Comparison of ENCODE assay signal across 26 cellular contexts in genomic region chr4:90474484-90474883, GRCh38.
DNase-seq lines count a peak whose midpoint lies in the region; ATAC-seq, FAIRE-seq and TF ChIP-seq lines count a peak whose summit lies in the region.
"Had no signal": no experiment of that assay in that cellular context is flagged by ENCODE, and none has a peak within 500 bp of the region (broad histone marks: within the 10 kb centered on the region; RNA-seq: fewer than 3 reads in every experiment).

No MANE protein-coding gene starts in this region.

- H3K4me2 ChIP-seq in GM23338 (no peak overlapping the region), astrocyte (ENCODE audit: low read length) (no peak overlapping the region)

- H3K27ac Mint-ChIP-seq in GM23338 (no peak overlapping the region), astrocyte (ENCODE audit: unreplicated experiment) (peak overlapping the region; percentile 38)
- no peak overlapping the region for H3K27ac Mint-ChIP-seq in activated CD4-positive, alpha-beta T cell treated with anti-CD3 and anti-CD28 coated beads, Interleukin-2, amount 10 ng/mL, durations not matched to agents 7 days and 5 days
- H3K27ac Mint-ChIP-seq: CD8-positive, alpha-beta T cell had no signal

- H3K27me3 Mint-ChIP-seq in GM23338 (ENCODE audit: insufficient read depth, low read depth, poor library complexity) (peaks cover 3% of the 10 kb centered on the region), astrocyte (ENCODE audit: low read depth, unreplicated experiment) (no peaks in the 10 kb centered on the region)
- H3K27me3 Mint-ChIP-seq in activated CD4-positive, alpha-beta T cell treated with anti-CD3 and anti-CD28 coated beads, Interleukin-2, amount 10 ng/mL, durations not matched to agents 7 days and 5 days, result no peaks in the 10 kb centered on the region

- H3K9me3 Mint-ChIP-seq in GM23338 (peaks cover 2% of the 10 kb centered on the region; the same call in 2 of the 3 replicates), astrocyte (ENCODE audit: unreplicated experiment) (no peaks in the 10 kb centered on the region)
- no peaks in the 10 kb centered on the region for H3K9me3 Mint-ChIP-seq in activated CD4-positive, alpha-beta T cell treated with anti-CD3 and anti-CD28 coated beads, Interleukin-2, amount 10 ng/mL, durations not matched to agents 7 days and 5 days

- H3K27me3 ChIP-seq in GM23338 (ENCODE audit: insufficient read depth), result no peaks in the 10 kb centered on the region
- H3K27me3 ChIP-seq in astrocyte (ENCODE audit: insufficient read depth, low read length), result no peaks in the 10 kb centered on the region
- no peaks in the 10 kb centered on the region for H3K27me3 ChIP-seq in lower lobe of right lung (ENCODE audit: low read depth)
- H3K27me3 ChIP-seq in upper lobe of right lung, result no peaks in the 10 kb centered on the region
- H3K27me3 ChIP-seq in tibial artery, result no peaks in the 10 kb centered on the region
- H3K27me3 ChIP-seq: SJCRH30 had no signal

- TF ChIP-seq CTCF in GM23338 (conservative IDR thresholded peaks at IDR 0.05; ENCODE audit: low read depth in 2 of 2) (no peak), astrocyte (IDR thresholded peaks at IDR 0.05; ENCODE audit: insufficient read depth, low read depth, low read length) (no peak), lower lobe of right lung (IDR thresholded peaks at IDR 0.05) (no peak), upper lobe of right lung (IDR thresholded peaks at IDR 0.05) (no peak), tibial artery (IDR thresholded peaks at IDR 0.05) (no peak)

- DNase-seq in GM23338 (ENCODE audit: low spot score), result no peak
- DNase-seq in astrocyte (ENCODE audit: low read depth), result no peak
- DNase-seq in lower lobe of right lung, result no peak
- DNase-seq in upper lobe of right lung, result no peak
- DNase-seq in tibial artery, result no peak
- no peak for DNase-seq in activated CD4-positive, alpha-beta T cell treated with anti-CD3 and anti-CD28 coated beads, Interleukin-2, amount 10 ng/mL, durations not matched to agents 7 days and 5 days
- DNase-seq: AML-193; C1 segment of cervical spinal cord; CD8-positive, alpha-beta T cell; DMS153; GDM1; KBM-7; NCI-H1092 treated with DMSO at 0.1 percent for 48 hours; NCI-H1436 treated with DMSO at 0.1 percent for 48 hours; NCI-H1930; NCI-H2227 treated with DMSO at 0.1 percent for 48 hours; NCI-H524; NCI-H82; OCI-M1; SJCRH30 had no signal

- ATAC-seq in GM23338, result no peak
- ATAC-seq in lower lobe of right lung, result peak; percentile 64 to 88
- ATAC-seq in upper lobe of right lung, result peak; percentile 80
- ATAC-seq in HG03457 (IDR thresholded peaks at IDR 0.05; ENCODE audit: unreplicated experiment), result no peak
- ATAC-seq: CD8-positive, alpha-beta T cell; HepG2 had no signal

- intact Hi-C loops in lower lobe of right lung (cut with DNase I), result no loop called here
- intact Hi-C loops in upper lobe of right lung (cut with DNase I), result no loop called here
- intact Hi-C loops in tibial artery (cut with DNase I; ENCODE audit: low total_unique reads), result no loop called here

- H3K9me3 ChIP-seq in astrocyte (ENCODE audit: insufficient read depth, low read depth, low read length) (no peaks in the 10 kb centered on the region), lower lobe of right lung (no peaks in the 10 kb centered on the region), upper lobe of right lung (no peaks in the 10 kb centered on the region), tibial artery (no peaks in the 10 kb centered on the region)
- H3K9me3 ChIP-seq: SJCRH30 had no signal

- CTCF ChIA-PET in activated CD4-positive, alpha-beta T cell treated with anti-CD3 and anti-CD28 coated beads, Interleukin-2, amount 10 ng/mL, durations not matched to agents 7 days and 5 days (lab: Charles Lee), result no interaction called here

- no peak for FAIRE-seq in astrocyte (lab: Jason Lieb, UNC)
- FAIRE-seq: GM18507, H54, HepG2, RCC 7860 had no signal

- H3K4me3 ChIP-seq in GM23338, result no peak overlapping the region
- no peak overlapping the region for H3K4me3 ChIP-seq in astrocyte (ENCODE audit: insufficient read depth, low read depth, low read length)
- H3K4me3 ChIP-seq in lower lobe of right lung, result no peak overlapping the region
- H3K4me3 ChIP-seq in upper lobe of right lung, result no peak overlapping the region
- no peak overlapping the region for H3K4me3 ChIP-seq in tibial artery
- H3K4me3 ChIP-seq: SJCRH30 had no signal

- POLR2A ChIA-PET in activated CD4-positive, alpha-beta T cell treated with anti-CD3 and anti-CD28 coated beads, Interleukin-2, amount 10 ng/mL, durations not matched to agents 7 days and 5 days (lab: Charles Lee), result no interaction called here

- H3K36me3 Mint-ChIP-seq in GM23338 (ENCODE audit: low read depth) (peaks cover 2% of the 10 kb centered on the region; the same call in 1 of the 3 replicates), astrocyte (ENCODE audit: low read depth, unreplicated experiment) (no peaks in the 10 kb centered on the region)
- H3K36me3 Mint-ChIP-seq in activated CD4-positive, alpha-beta T cell treated with anti-CD3 and anti-CD28 coated beads, Interleukin-2, amount 10 ng/mL, durations not matched to agents 7 days and 5 days (ENCODE audit: low read depth), result no peaks in the 10 kb centered on the region
- H3K36me3 Mint-ChIP-seq: CD8-positive, alpha-beta T cell had no signal

- no peak overlapping the region for H3K9ac ChIP-seq in astrocyte (ENCODE audit: low read length)

- no peak overlapping the region for H3K4me3 Mint-ChIP-seq in GM23338
- no peak overlapping the region for H3K4me3 Mint-ChIP-seq in astrocyte (ENCODE audit: unreplicated experiment)
- no peak overlapping the region for H3K4me3 Mint-ChIP-seq in activated CD4-positive, alpha-beta T cell treated with anti-CD3 and anti-CD28 coated beads, Interleukin-2, amount 10 ng/mL, durations not matched to agents 7 days and 5 days
- H3K4me3 Mint-ChIP-seq: CD8-positive, alpha-beta T cell had no signal

- H2AFZ ChIP-seq in GM23338 (peak overlapping the region; percentile 38; the same call in 1 of the 2 replicates), astrocyte (ENCODE audit: low read depth, low read length) (no peak overlapping the region)

- H3K4me1 Mint-ChIP-seq in GM23338, result no peaks in the 10 kb centered on the region
- H3K4me1 Mint-ChIP-seq in astrocyte (ENCODE audit: low read depth, unreplicated experiment), result no peaks in the 10 kb centered on the region
- H3K4me1 Mint-ChIP-seq in activated CD4-positive, alpha-beta T cell treated with anti-CD3 and anti-CD28 coated beads, Interleukin-2, amount 10 ng/mL, durations not matched to agents 7 days and 5 days, result no peaks in the 10 kb centered on the region

- no peaks in the 10 kb centered on the region for H3F3A ChIP-seq in GM23338 (replicated peaks; ENCODE audit: low read depth)

- H4K20me1 ChIP-seq in GM23338 (replicated peaks; ENCODE audit: insufficient read depth), result no peaks in the 10 kb centered on the region
- no peaks in the 10 kb centered on the region for H4K20me1 ChIP-seq in astrocyte (ENCODE audit: insufficient read depth, low read length)

- no peaks in the 10 kb centered on the region; the same call in 1 of the 2 replicates for H3K36me3 ChIP-seq in GM23338 (ENCODE audit: insufficient read depth)
- H3K36me3 ChIP-seq in astrocyte (ENCODE audit: insufficient read depth, low read length), result no peaks in the 10 kb centered on the region
- no peaks in the 10 kb centered on the region for H3K36me3 ChIP-seq in lower lobe of right lung
- H3K36me3 ChIP-seq in upper lobe of right lung, result no peaks in the 10 kb centered on the region
- H3K36me3 ChIP-seq in tibial artery, result no peaks in the 10 kb centered on the region
- H3K36me3 ChIP-seq: SJCRH30 had no signal

- H3K4me1 ChIP-seq in GM23338 (ENCODE audit: insufficient read depth) (peaks cover 5% of the 10 kb centered on the region; the same call in 1 of the 2 replicates), astrocyte (ENCODE audit: insufficient read depth, low read length) (no peaks in the 10 kb centered on the region), lower lobe of right lung (no peaks in the 10 kb centered on the region), upper lobe of right lung (no peaks in the 10 kb centered on the region), tibial artery (no peaks in the 10 kb centered on the region)
- H3K4me1 ChIP-seq: SJCRH30 had no signal

- H3K9me2 ChIP-seq in GM23338 (ENCODE audit: insufficient read depth), result no peaks in the 10 kb centered on the region

- H3K79me2 ChIP-seq in GM23338 (replicated peaks; ENCODE audit: insufficient read depth) (no peaks in the 10 kb centered on the region), astrocyte (ENCODE audit: insufficient read depth, low read length) (no peaks in the 10 kb centered on the region)

- no peak overlapping the region for H3K27ac ChIP-seq in GM23338 (ENCODE audit: low read depth)
- H3K27ac ChIP-seq in astrocyte (ENCODE audit: low read depth, low read length), result no peak overlapping the region
- H3K27ac ChIP-seq in lower lobe of right lung, result no peak overlapping the region
- H3K27ac ChIP-seq in upper lobe of right lung, result no peak overlapping the region
- H3K27ac ChIP-seq in tibial artery, result no peak overlapping the region
- H3K27ac ChIP-seq: HL-60, SJCRH30 had no signal

TF ChIP-seq in GM23338, 12 proteins besides CTCF, POLR2A, EP300 and RAD21 (continues in another document):
- TF ChIP-seq ZNF331 (CRISPR knock-in tag; IDR thresholded peaks at IDR 0.05; ENCODE audit: low read depth), result no peak
- no peak for TF ChIP-seq NANOG (IDR thresholded peaks at IDR 0.05; ENCODE audit: borderline replicate concordance)
- no peak for TF ChIP-seq STAT1 (IDR thresholded peaks at IDR 0.05; ENCODE audit: unreplicated experiment)

Comparison
In these comparisons a context has a peak if more than half of its experiments do, and no peak if none do; other contexts are left out.
1. ATAC-seq: peak in lower lobe of right lung (2 of 2) and upper lobe of right lung (single experiment); none in GM23338 (single experiment) and HG03457 (single experiment).